Comparison of ENCODE assay signal across 8 cellular contexts in genomic region chrX:46572295-46572936, GRCh38. TPM values are rescaled to one million over a fixed set of nuclear protein-coding genes. Genes with fewer than 3 reads are reported as not detected.
DNase-seq lines count a peak whose midpoint lies in the region; ATAC-seq and TF ChIP-seq lines count a peak whose summit lies in the region.

No MANE protein-coding gene starts in this region.

- H3K27ac Mint-ChIP-seq in activated naive CD8-positive, alpha-beta T cell = peak overlapping the region; percentile 87

- H3K4me3 Mint-ChIP-seq in activated naive CD8-positive, alpha-beta T cell = peak overlapping the region; percentile 68

- no peak overlapping the region for H3K4me3 ChIP-seq in Jurkat, Clone E6-1 (ENCODE audit: low read length)

- H3K9me3 Mint-ChIP-seq in activated naive CD8-positive, alpha-beta T cell (ENCODE audit: low read depth) = no peaks in the 10 kb centered on the region

- no peaks in the 10 kb centered on the region for H3K27me3 Mint-ChIP-seq in activated naive CD8-positive, alpha-beta T cell

- intact Hi-C loops in posterior cingulate gyrus (cut with DNase I) = loop anchor here (10.0 kb wide), 1 partner anchor 72 kb away; no protein-coding TSS in a partner anchor

- ATAC-seq in GM21367 (IDR thresholded peaks at IDR 0.05; ENCODE audit: unreplicated experiment) = peak; percentile 24
- no peak for ATAC-seq in HG03045 (IDR thresholded peaks at IDR 0.05; ENCODE audit: unreplicated experiment)

- peak; percentile 24 for TF ChIP-seq CTCF in GM10266 (IDR thresholded peaks at IDR 0.05; ENCODE audit: control insufficient read depth, insufficient read depth, low read depth, missing control alignments)

- peaks cover 33% of the 10 kb centered on the region for H3K4me1 Mint-ChIP-seq in activated naive CD8-positive, alpha-beta T cell (ENCODE audit: low read depth)

- DNase-seq in GM10266 (ENCODE audit: extremely low spot score) (peak; percentile 36), NCI-H446 (lab: John Stamatoyannopoulos, UW) (no peak), posterior cingulate gyrus (no peak), A172 (ENCODE audit: low spot score) (no peak)
- DNase-seq in Jurkat, Clone E6-1 (ENCODE audit: low read depth, low spot score) = peak; percentile 36

- no peaks in the 10 kb centered on the region for H3K36me3 Mint-ChIP-seq in activated naive CD8-positive, alpha-beta T cell

RNA-seq across cellular contexts. Expression of gene CHST7, which starts 1.1 kb away (rescaled TPM):
- 5.1 TPM for polyA plus RNA-seq in Jurkat, Clone E6-1 (2012; ENCODE audit: insufficient read depth, insufficient read length)
- 3.0 and 6.4 TPM in 2 replicates for total RNA-seq in A172 (2014; rRNA removed; shearing (Covaris generic))

RNA-seq across cellular contexts. Expression of gene ZNF674, which starts 27.2 kb away (rescaled TPM):
- polyA plus RNA-seq in Jurkat, Clone E6-1 (2012; ENCODE audit: insufficient read depth, insufficient read length) = 4.3 TPM
- total RNA-seq in A172 (2014; rRNA removed; shearing (Covaris generic)) = 2.0 and 4.9 TPM in 2 replicates

Comparison
In these comparisons a context has a peak if more than half of its experiments do, and no peak if none do; other contexts are left out.
1. DNase-seq: peak in GM10266 (single experiment) and Jurkat, Clone E6-1 (single experiment); none in NCI-H446 (0 of 2), posterior cingulate gyrus (0 of 10) and A172 (single experiment).